In the genomic region with DNA sequence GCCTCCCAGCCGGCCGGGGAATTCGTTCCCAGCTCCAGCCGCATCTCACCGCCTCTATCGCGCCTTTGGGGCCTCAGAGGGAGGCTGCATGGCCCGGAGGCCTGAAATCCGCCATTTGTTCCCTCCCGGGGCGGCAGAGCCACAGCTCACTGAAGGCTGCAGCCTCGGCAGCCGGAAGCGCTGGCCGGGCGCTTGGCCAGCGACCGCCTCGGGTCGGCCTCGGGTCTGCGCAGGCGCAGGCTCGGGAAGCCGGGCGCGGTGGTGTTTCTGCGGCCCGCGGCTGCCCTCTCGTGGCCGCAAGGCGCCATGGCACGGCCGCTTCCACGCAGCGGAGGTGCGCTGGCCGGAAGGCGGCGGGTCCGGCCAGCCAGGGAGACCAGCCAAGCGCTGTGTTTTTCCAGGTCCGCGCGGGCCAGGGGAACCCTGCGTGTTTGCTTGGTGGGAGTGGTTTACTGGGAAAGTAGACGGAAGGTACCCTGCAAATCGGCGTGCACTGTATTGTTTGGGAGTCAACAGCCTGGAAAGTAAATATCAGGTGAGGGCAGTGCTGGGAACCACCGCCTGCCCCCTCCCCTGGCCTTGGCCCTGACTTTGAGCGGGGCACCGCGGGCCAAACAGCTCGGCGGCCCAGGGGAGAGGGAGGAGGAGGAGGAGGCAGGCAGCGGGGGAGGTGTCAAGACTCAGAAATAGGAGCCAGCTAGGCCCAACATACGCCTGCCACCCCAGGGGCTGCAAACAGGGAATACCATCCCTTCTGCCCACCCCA, we compare ENCODE assay signal across 8 cellular contexts.
DNase-seq lines count a peak whose midpoint lies in the region; ATAC-seq and TF ChIP-seq lines count a peak whose summit lies in the region.

No MANE protein-coding gene starts in this region.

- peak; percentile 69 for TF ChIP-seq CTCF in AG09319 (IDR thresholded peaks at IDR 0.05; ENCODE audit: low read depth, low read length)

- peak; percentile 57 for DNase-seq in AG09319 (ENCODE audit: extremely low read depth, low read depth)
- DNase-seq in NCI-H2227 (lab: John Stamatoyannopoulos, UW; ENCODE audit: unreplicated experiment), result peak; percentile 94
- peak; percentile 71 for DNase-seq in activated CD4-positive, alpha-beta T cell treated with anti-CD3 and anti-CD28 coated beads for 1 hour
- peak; percentile 37 to 75 for DNase-seq in cerebellar nuclear complex (lab: John Stamatoyannopoulos, UW)
- peak; percentile 79 for DNase-seq in kidney glomerular epithelial cell (lab: John Stamatoyannopoulos, UW)
- DNase-seq in stimulated activated CD4-positive, alpha-beta T cell treated with anti-CD3 and anti-CD28 coated beads, Interleukin-15, amount 100 ng/mL, for 48 hours (ENCODE audit: low read depth in 2 of 2), result peak; percentile 52 to 69

- ATAC-seq in GM18907 (IDR thresholded peaks at IDR 0.05; ENCODE audit: unreplicated experiment), result peak; percentile 89
- ATAC-seq in HG03135 (IDR thresholded peaks at IDR 0.05; ENCODE audit: unreplicated experiment), result peak; percentile 78

Comparison
In these comparisons a context has a peak if more than half of its experiments do, and no peak if none do; other contexts are left out.
1. Peak in every context shown above with its lines: DNase-seq and ATAC-seq.